Comparison of ENCODE assay signal across 8 cellular contexts in the genomic region with DNA sequence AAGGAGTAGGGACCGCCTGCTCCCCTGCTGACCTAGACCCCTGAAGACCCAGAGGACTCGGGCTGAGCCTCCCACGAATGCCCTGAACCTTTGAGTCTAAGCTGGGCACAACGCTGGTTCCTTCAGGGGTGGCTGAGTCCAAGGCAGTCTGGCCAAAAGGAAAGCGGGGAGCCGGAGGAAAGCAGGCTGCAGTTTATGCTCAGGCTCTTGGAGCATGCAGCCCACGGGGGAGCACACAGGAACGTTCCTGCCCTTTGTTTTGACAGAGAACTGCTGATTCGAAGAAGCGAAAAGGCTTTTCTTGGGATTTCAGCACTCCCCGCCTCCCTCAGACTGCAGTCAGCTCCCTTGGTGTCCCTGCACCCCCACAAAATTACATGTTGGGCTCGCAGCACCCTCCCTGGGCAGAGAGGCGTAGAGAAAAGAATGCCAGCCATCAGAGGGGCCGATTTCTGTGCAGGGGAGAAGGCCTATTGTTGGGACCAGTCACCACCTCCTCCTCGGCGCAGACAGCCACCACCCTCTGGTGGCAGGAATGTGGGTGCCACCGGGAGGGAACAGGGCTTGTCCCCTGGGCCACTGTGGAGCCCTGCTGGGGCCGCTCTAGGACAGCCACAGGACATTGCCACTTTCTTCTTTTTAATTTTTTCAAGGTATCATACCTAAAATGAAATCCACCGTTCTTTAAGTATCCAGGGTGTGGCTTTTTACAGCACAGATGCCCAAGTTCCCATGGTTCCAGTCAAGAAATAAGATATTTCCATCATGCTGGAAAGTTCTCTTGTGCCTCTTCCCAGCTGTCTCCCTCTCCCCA.
A peak's percentile ranks its signal among the peaks of the same experiment; 100 is the strongest.
DNase-seq lines count a peak whose midpoint lies in the region; ATAC-seq and TF ChIP-seq lines count a peak whose summit lies in the region.

No MANE protein-coding gene starts in this region.

- H3K27ac ChIP-seq in RWPE2 (ENCODE audit: poor library complexity, severe bottlenecking): no peak overlapping the region
- peak overlapping the region; percentile 74 for H3K27ac ChIP-seq in trophoblast cell (ENCODE audit: low read depth, low read length)

- H3K27me3 ChIP-seq in RWPE2 (ENCODE audit: insufficient read depth, poor library complexity, severe bottlenecking): no peaks in the 10 kb centered on the region
- no peaks in the 10 kb centered on the region for H3K27me3 ChIP-seq in trophoblast cell (ENCODE audit: insufficient read depth, low read length)

- peak overlapping the region; percentile 60 for H2BK5ac ChIP-seq in trophoblast cell (ENCODE audit: low read depth, low read length, poor library complexity)

- H3K36me3 ChIP-seq in RWPE2 (ENCODE audit: low read depth): no peaks in the 10 kb centered on the region
- H3K36me3 ChIP-seq in trophoblast cell (ENCODE audit: control insufficient read depth in 1 of 2, insufficient read depth in 2 of 2, low read length in 2 of 2): peaks cover 41 to 62% of the 10 kb centered on the region in 2 experiments

- H3K14ac ChIP-seq in trophoblast cell (ENCODE audit: low read length): peak overlapping the region; percentile 73

- H2BK12ac ChIP-seq in trophoblast cell (ENCODE audit: low read length): peak overlapping the region; percentile 85

- H2AK5ac ChIP-seq in trophoblast cell (ENCODE audit: low read length): peak overlapping the region; percentile 72

- H3K18ac ChIP-seq in trophoblast cell (ENCODE audit: low read length): peak overlapping the region; percentile 88

- DNase-seq in DMS53 (lab: John Stamatoyannopoulos, UW): peak; percentile 80
- peak; percentile 98 for DNase-seq in HuH-7 (ENCODE audit: low spot score)
- DNase-seq in RWPE2 (ENCODE audit: low spot score): no peak
- peak; percentile 65 for DNase-seq in activated naive CD8-positive, alpha-beta T cell treated with anti-CD3 and anti-CD28 coated beads, Interleukin-2, amount 10 ng/mL, durations not matched to agents 7 days and 5 days
- peak; percentile 92 for DNase-seq in cardiac septum (ENCODE audit: low spot score)
- DNase-seq in trophoblast cell: peak; percentile 75 to 93

- no peak overlapping the region for H3K27ac Mint-ChIP-seq in activated naive CD8-positive, alpha-beta T cell treated with anti-CD3 and anti-CD28 coated beads, Interleukin-2, amount 10 ng/mL, durations not matched to agents 7 days and 5 days

- H2AFZ ChIP-seq in trophoblast cell (ENCODE audit: insufficient read depth, low read length, poor library complexity): no peak overlapping the region

- peak overlapping the region; percentile 69 for H4K91ac ChIP-seq in trophoblast cell (ENCODE audit: low read depth, low read length)

- no peaks in the 10 kb centered on the region for H3K9me3 Mint-ChIP-seq in activated naive CD8-positive, alpha-beta T cell treated with anti-CD3 and anti-CD28 coated beads, Interleukin-2, amount 10 ng/mL, durations not matched to agents 7 days and 5 days

- H3K4ac ChIP-seq in trophoblast cell (ENCODE audit: low read depth, low read length): peak overlapping the region; percentile 57

- POLR2A ChIA-PET in activated naive CD8-positive, alpha-beta T cell treated with anti-CD3 and anti-CD28 coated beads, Interleukin-2, amount 10 ng/mL, durations not matched to agents 7 days and 5 days (lab: Charles Lee): interaction anchor here (1.3 kb wide), 1 partner anchor 71 kb away, joined by 3 read pairs; no protein-coding TSS in a partner anchor

- H2BK120ac ChIP-seq in trophoblast cell (ENCODE audit: insufficient read depth, low read length, poor library complexity): peak overlapping the region; percentile 57

- H3K4me1 Mint-ChIP-seq in activated naive CD8-positive, alpha-beta T cell treated with anti-CD3 and anti-CD28 coated beads, Interleukin-2, amount 10 ng/mL, durations not matched to agents 7 days and 5 days: no peaks in the 10 kb centered on the region

- peak overlapping the region; percentile 71 for H4K8ac ChIP-seq in trophoblast cell (ENCODE audit: low read depth, low read length)

- H3K9me3 ChIP-seq in RWPE2 (ENCODE audit: severe bottlenecking) (no peaks in the 10 kb centered on the region), trophoblast cell (ENCODE audit: insufficient read depth, low read depth, low read length) (peaks cover 2% of the 10 kb centered on the region)

- no peak overlapping the region for H3K4me3 Mint-ChIP-seq in activated naive CD8-positive, alpha-beta T cell treated with anti-CD3 and anti-CD28 coated beads, Interleukin-2, amount 10 ng/mL, durations not matched to agents 7 days and 5 days

- H3K36me3 Mint-ChIP-seq in activated naive CD8-positive, alpha-beta T cell treated with anti-CD3 and anti-CD28 coated beads, Interleukin-2, amount 10 ng/mL, durations not matched to agents 7 days and 5 days: no peaks in the 10 kb centered on the region

- H3K4me2 ChIP-seq in trophoblast cell (ENCODE audit: low read length): no peak overlapping the region

- peaks cover 13% of the 10 kb centered on the region for H3K79me1 ChIP-seq in trophoblast cell (ENCODE audit: low read length)

- H3K27me3 Mint-ChIP-seq in activated naive CD8-positive, alpha-beta T cell treated with anti-CD3 and anti-CD28 coated beads, Interleukin-2, amount 10 ng/mL, durations not matched to agents 7 days and 5 days: no peaks in the 10 kb centered on the region

- peak overlapping the region; percentile 65 for H4K12ac ChIP-seq in trophoblast cell (ENCODE audit: low read depth, low read length)

- intact Hi-C loops in cardiac septum (cut with DNase I): loop anchor here (1.0 to 5.0 kb wide), 4 partner anchors 72 to 172 kb away; partner anchors contain the start of gene SMAD6

- H3K4me3 ChIP-seq in RWPE2 (ENCODE audit: severe bottlenecking) (no peak overlapping the region), trophoblast cell (ENCODE audit: low read depth, low read length) (no peak overlapping the region)

- H3K79me2 ChIP-seq in trophoblast cell (ENCODE audit: control insufficient read depth, insufficient read depth, low read length, poor library complexity): peaks cover 8% of the 10 kb centered on the region

- no CpG with 5 or more reads among the region's 19 CpGs for WGBS in trophoblast cell (ENCODE audit: extremely low coverage, insufficient coverage, insufficient read length)

- no peak overlapping the region for H3K9ac ChIP-seq in trophoblast cell (ENCODE audit: low read length)

- peak; percentile 100 for TF ChIP-seq CTCF in RWPE2 (IDR thresholded peaks at IDR 0.05; ENCODE audit: poor library complexity, severe bottlenecking)

- H3K4me1 ChIP-seq in RWPE2 (ENCODE audit: insufficient read depth, poor library complexity, severe bottlenecking): no peaks in the 10 kb centered on the region
- H3K4me1 ChIP-seq in trophoblast cell (ENCODE audit: control insufficient read depth in 1 of 2, insufficient read depth in 2 of 2, low read length in 2 of 2): peaks cover 36 to 54% of the 10 kb centered on the region in 2 experiments

- H3K23ac ChIP-seq in trophoblast cell (ENCODE audit: low read length): no peak overlapping the region

- ATAC-seq in RWPE2 (ENCODE audit: low read depth) (peak; percentile 94), HG03565 (IDR thresholded peaks at IDR 0.05; ENCODE audit: unreplicated experiment) (no peak), GM21737 (IDR thresholded peaks at IDR 0.05; ENCODE audit: unreplicated experiment) (no peak)
- ATAC-seq in activated naive CD8-positive, alpha-beta T cell treated with anti-CD3 and anti-CD28 coated beads, Interleukin-2, amount 10 ng/mL, durations not matched to agents 7 days and 5 days (ENCODE audit: low read depth): peak; percentile 90

Comparison
In these comparisons a context has a peak if more than half of its experiments do, and no peak if none do; other contexts are left out.
1. ATAC-seq: peak in RWPE2 (single experiment) and activated naive CD8-positive, alpha-beta T cell treated with anti-CD3 and anti-CD28 coated beads, Interleukin-2, amount 10 ng/mL, durations not matched to agents 7 days and 5 days (single experiment); none in HG03565 (single experiment) and GM21737 (single experiment).